In the genomic region with DNA sequence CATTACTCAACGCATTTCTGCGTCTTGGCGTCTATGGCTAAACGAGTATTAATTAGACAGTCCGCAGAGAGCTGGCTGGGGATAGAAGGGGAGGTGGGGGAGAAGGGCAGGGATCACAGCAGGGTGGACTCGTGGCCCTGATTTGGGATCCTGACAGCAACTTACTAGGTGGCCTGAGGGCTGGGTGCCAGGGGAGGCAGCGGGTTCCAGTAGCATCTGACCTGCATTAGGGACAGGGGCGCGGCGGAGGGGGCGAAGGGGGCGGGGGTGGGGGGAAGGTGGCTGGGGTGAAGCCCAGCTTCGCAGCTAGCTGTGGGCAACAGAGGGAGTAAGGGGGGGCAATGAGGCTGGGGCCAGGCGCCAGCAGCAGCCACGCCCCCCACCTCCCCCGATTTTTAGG, we compare ENCODE assay signal across 9 cellular contexts. TPM values are rescaled to one million over a fixed set of nuclear protein-coding genes. Genes with fewer than 3 reads are reported as not detected.
DNase-seq lines count a peak whose midpoint lies in the region; ATAC-seq and TF ChIP-seq lines count a peak whose summit lies in the region.
"Had no signal": no experiment of that assay in that cellular context is flagged by ENCODE, and none has a peak within 500 bp of the region (broad histone marks: within the 10 kb centered on the region; RNA-seq: fewer than 3 reads in every experiment).

No MANE protein-coding gene starts in this region.

- no peak for TF ChIP-seq CTCF in mesothelial cell of epicardium (IDR thresholded peaks at IDR 0.05; ENCODE audit: unreplicated experiment)
- no peak for TF ChIP-seq CTCF in upper lobe of right lung (IDR thresholded peaks at IDR 0.05)

- H3K36me3 Mint-ChIP-seq in activated naive CD4-positive, alpha-beta T cell treated with anti-CD3 and anti-CD28 coated beads for 36 hours (ENCODE audit: low read depth): peaks cover 1% of the 10 kb centered on the region
- peaks cover 0 to 8% of the 10 kb centered on the region in 2 donors for H3K36me3 Mint-ChIP-seq in activated naive CD4-positive, alpha-beta T cell treated with anti-CD3 and anti-CD28 coated beads, Interleukin-2, amount 50 U/mL, for 72 hours
- H3K36me3 Mint-ChIP-seq in mesothelial cell of epicardium: no peaks in the 10 kb centered on the region

- no peaks in the 10 kb centered on the region for H3K36me3 ChIP-seq in upper lobe of right lung

- H3K27ac ChIP-seq in upper lobe of right lung: peak overlapping the region; percentile 90

- no peaks in the 10 kb centered on the region for H3K9me3 ChIP-seq in upper lobe of right lung

- CTCF ChIA-PET in activated naive CD4-positive, alpha-beta T cell treated with anti-CD3 and anti-CD28 coated beads for 36 hours (lab: Charles Lee): no interaction called here

- H3K4me1 ChIP-seq in upper lobe of right lung: peaks cover 9% of the 10 kb centered on the region

- H3K27me3 ChIP-seq in upper lobe of right lung: no peaks in the 10 kb centered on the region

- H3K27me3 Mint-ChIP-seq in activated naive CD4-positive, alpha-beta T cell treated with anti-CD3 and anti-CD28 coated beads for 36 hours (ENCODE audit: low read depth): peaks cover 40% of the 10 kb centered on the region
- H3K27me3 Mint-ChIP-seq in mesothelial cell of epicardium (ENCODE audit: low read depth): no peaks in the 10 kb centered on the region

- peaks cover 8% of the 10 kb centered on the region for H3K4me1 Mint-ChIP-seq in activated naive CD4-positive, alpha-beta T cell treated with anti-CD3 and anti-CD28 coated beads for 36 hours (ENCODE audit: low read depth)
- H3K4me1 Mint-ChIP-seq in mesothelial cell of epicardium: peaks cover 19% of the 10 kb centered on the region

- peak overlapping the region; percentile 49 for H3K4me3 Mint-ChIP-seq in activated naive CD4-positive, alpha-beta T cell treated with anti-CD3 and anti-CD28 coated beads for 36 hours
- peak overlapping the region; percentile 76 for H3K4me3 Mint-ChIP-seq in mesothelial cell of epicardium

- no peaks in the 10 kb centered on the region for H3K9me3 Mint-ChIP-seq in activated naive CD4-positive, alpha-beta T cell treated with anti-CD3 and anti-CD28 coated beads for 36 hours
- no peaks in the 10 kb centered on the region for H3K9me3 Mint-ChIP-seq in activated naive CD4-positive, alpha-beta T cell treated with anti-CD3 and anti-CD28 coated beads, Interleukin-2, amount 50 U/mL, for 72 hours
- H3K9me3 Mint-ChIP-seq in mesothelial cell of epicardium: no peaks in the 10 kb centered on the region

- ATAC-seq in activated naive CD4-positive, alpha-beta T cell treated with anti-CD3 and anti-CD28 coated beads, Interleukin-2, amount 50 U/mL, for 72 hours: no peak
- ATAC-seq in upper lobe of right lung: no peak
- no peak for ATAC-seq in HG03354 (IDR thresholded peaks at IDR 0.05; ENCODE audit: poor library complexity, severe bottlenecking, unreplicated experiment)
- ATAC-seq in HG03520 (IDR thresholded peaks at IDR 0.05; ENCODE audit: unreplicated experiment): no peak

- intact Hi-C loops in activated naive CD4-positive, alpha-beta T cell treated with anti-CD3 and anti-CD28 coated beads for 36 hours (cut with micrococcal nuclease): no loop called here
- intact Hi-C loops in upper lobe of right lung (cut with DNase I): no loop called here

- peak overlapping the region; percentile 73 for H3K4me3 ChIP-seq in upper lobe of right lung

- no peak for DNase-seq in activated naive CD4-positive, alpha-beta T cell treated with anti-CD3 and anti-CD28 coated beads for 36 hours
- no peak for DNase-seq in activated naive CD4-positive, alpha-beta T cell treated with anti-CD3 and anti-CD28 coated beads, Interleukin-2, amount 50 U/mL, for 72 hours (ENCODE audit: low spot score in 2 of 2)
- DNase-seq in dermis blood vessel endothelial cell (peak; percentile 28), mesothelial cell of epicardium (ENCODE audit: low spot score in 2 of 2, unreplicated experiment in 2 of 2) (no peak), upper lobe of right lung (no peak), SHP77 treated with DMSO at 0.1 percent for 48 hours (lab: John Stamatoyannopoulos, UW) (no peak)
- DNase-seq: effector memory CD4-positive, alpha-beta T cell had no signal

- H3K27ac Mint-ChIP-seq in activated naive CD4-positive, alpha-beta T cell treated with anti-CD3 and anti-CD28 coated beads for 36 hours: no peak overlapping the region
- no peak overlapping the region for H3K27ac Mint-ChIP-seq in activated naive CD4-positive, alpha-beta T cell treated with anti-CD3 and anti-CD28 coated beads, Interleukin-2, amount 50 U/mL, for 72 hours
- H3K27ac Mint-ChIP-seq in mesothelial cell of epicardium: peak overlapping the region; percentile 77

RNA-seq across cellular contexts. Expression of gene BACE2, which starts 1.0 kb away (rescaled TPM):
- under 1 TPM; 0.17 to 0.89 TPM for total RNA-seq in activated naive CD4-positive, alpha-beta T cell treated with anti-CD3 and anti-CD28 coated beads for 36 hours
- 1 to 10 TPM in 1 of 2 donors, not detected in 1; 1.3 TPM for total RNA-seq in activated naive CD4-positive, alpha-beta T cell treated with anti-CD3 and anti-CD28 coated beads, Interleukin-2, amount 50 U/mL, for 72 hours
- total RNA-seq in dermis blood vessel endothelial cell (571 and 696 TPM in 2 replicates), mesothelial cell of epicardium (29.8 to 31.3 TPM (median 30.6 TPM) in 3 replicates), upper lobe of right lung (20.9 TPM)

Comparison
In these comparisons a context has a peak if more than half of its experiments do, and no peak if none do; other contexts are left out.
1. RNA of gene BACE2, which starts 1.0 kb away (total RNA-seq): 571 to 696 TPM in dermis blood vessel endothelial cell; 29.8 to 31.3 TPM in mesothelial cell of epicardium, 20.9 TPM in upper lobe of right lung (single experiment), 1.3 TPM in activated naive CD4-positive, alpha-beta T cell treated with anti-CD3 and anti-CD28 coated beads, Interleukin-2, amount 50 U/mL, for 72 hours and 0.17 to 0.89 TPM in activated naive CD4-positive, alpha-beta T cell treated with anti-CD3 and anti-CD28 coated beads for 36 hours; every median in the first group is over 10 times any median in the second.